20 cellular contexts compared by ENCODE assay signal in the genomic region with DNA sequence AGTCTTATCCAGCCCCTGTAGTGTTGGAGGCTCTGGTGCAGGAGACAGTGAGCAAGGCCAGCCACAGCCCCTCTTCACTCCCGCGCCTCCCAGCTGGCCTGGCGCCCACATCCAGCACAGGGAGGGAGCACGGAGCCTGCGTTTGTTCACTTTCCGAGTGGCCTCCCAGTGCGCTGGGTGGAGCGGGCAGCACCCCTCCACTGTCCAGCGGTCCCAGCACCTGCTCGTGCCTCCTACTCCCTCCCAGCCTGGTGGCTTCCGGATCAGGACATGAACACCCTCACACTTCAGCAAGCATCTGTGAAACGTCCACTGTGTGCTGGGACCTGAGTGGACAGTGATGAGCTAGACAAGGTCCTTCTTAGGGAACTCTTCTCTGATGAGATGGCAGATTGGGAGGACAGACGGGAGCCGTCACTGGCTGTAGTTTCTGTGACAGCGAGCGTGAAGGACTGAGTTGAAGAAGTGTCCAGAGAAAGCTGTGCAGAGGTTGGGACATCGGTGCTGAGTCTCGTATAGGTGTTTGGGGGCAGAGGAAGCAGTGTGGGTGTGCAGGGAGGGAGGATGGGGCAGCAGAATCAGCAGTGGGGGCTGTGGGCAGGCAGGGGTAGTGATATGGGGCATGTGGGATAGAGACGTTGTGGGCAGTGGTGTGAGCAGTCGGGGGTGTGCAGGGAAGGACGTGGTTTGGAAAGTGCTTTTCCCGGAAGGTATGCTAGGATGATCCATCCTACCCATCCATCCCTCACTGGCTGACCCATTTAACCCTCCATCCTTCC.
DNase-seq lines count a peak whose midpoint lies in the region; ATAC-seq and TF ChIP-seq lines count a peak whose summit lies in the region.
"Had no signal": no experiment of that assay in that cellular context is flagged by ENCODE, and none has a peak within 500 bp of the region (broad histone marks: within the 10 kb centered on the region; RNA-seq: fewer than 3 reads in every experiment).

No MANE protein-coding gene starts in this region.

- ATAC-seq in Right ventricle myocardium inferior, result no peak
- no peak for ATAC-seq in left ventricle myocardium superior
- no peak for ATAC-seq in T-helper 17 cell
- ATAC-seq: effector memory CD8-positive, alpha-beta T cell; left lung; stimulated activated memory B cell treated with anti-CD40 and anti-IgM and Interleukin-4, amounts not matched to agents 10 μg/mL and 1 μg/mL and 100 μg/mL, for 72 hours had no signal

- no peaks in the 10 kb centered on the region for H3K9me3 Mint-ChIP-seq in MCF 10A (ENCODE audit: unreplicated experiment)
- H3K9me3 Mint-ChIP-seq: effector memory CD8-positive, alpha-beta T cell had no signal

- H3K4me1 Mint-ChIP-seq in T-helper 17 cell, result peaks cover 19% of the 10 kb centered on the region
- no peaks in the 10 kb centered on the region for H3K4me1 Mint-ChIP-seq in MCF 10A (ENCODE audit: insufficient read depth, unreplicated experiment)
- H3K4me1 Mint-ChIP-seq: mesothelial cell of epicardium had no signal

- peak; percentile 51 for DNase-seq in Right ventricle myocardium inferior (ENCODE audit: missing footprints)
- no peak for DNase-seq in left ventricle myocardium superior
- DNase-seq in fibroblast of pulmonary artery (ENCODE audit: low read depth), result peak; percentile 20
- peak; percentile 77 for DNase-seq in posterior vena cava (ENCODE audit: low spot score)
- no peak for DNase-seq in T-helper 17 cell
- DNase-seq in MCF 10A (ENCODE audit: unreplicated experiment), result no peak
- no peak for DNase-seq in NOMO-1 treated with dmso at 0.1 percent for 144 hours (lab: John Stamatoyannopoulos, UW; ENCODE audit: unreplicated experiment)
- DNase-seq: activated CD8-positive, alpha-beta memory T cell treated with anti-CD3 and anti-CD28 coated beads, Interleukin-2, amount 50 U/mL, for 4 hours; central memory CD4-positive, alpha-beta T cell; DMS 273 treated with DMSO at 0.1 percent for 48 hours; effector memory CD8-positive, alpha-beta T cell; glutamatergic neuron; NCI-H1048; NCI-H446; NCI-H82; T1000 had no signal

- H3K27ac Mint-ChIP-seq in T-helper 17 cell (no peak overlapping the region), MCF 10A (ENCODE audit: low read depth, unreplicated experiment) (no peak overlapping the region)
- H3K27ac Mint-ChIP-seq: mesothelial cell of epicardium; stimulated activated memory B cell treated with anti-CD40 and anti-IgM and Interleukin-4, amounts not matched to agents 10 μg/mL and 1 μg/mL and 100 μg/mL, for 72 hours had no signal

- intact Hi-C loops in Right ventricle myocardium inferior (cut with DNase I) (no loop called here), left ventricle myocardium superior (cut with micrococcal nuclease) (no loop called here), posterior vena cava (cut with DNase I) (no loop called here), MCF 10A (cut with micrococcal nuclease) (no loop called here)

- no peak overlapping the region for H3K4me3 ChIP-seq in fibroblast of pulmonary artery (replicated peaks; ENCODE audit: low read depth, low read length)
- H3K4me3 ChIP-seq: left lung had no signal

- H3K27me3 Mint-ChIP-seq in T-helper 17 cell, result no peaks in the 10 kb centered on the region
- no peaks in the 10 kb centered on the region for H3K27me3 Mint-ChIP-seq in MCF 10A (ENCODE audit: insufficient read depth, unreplicated experiment)
- H3K27me3 Mint-ChIP-seq: effector memory CD8-positive, alpha-beta T cell; stimulated activated memory B cell treated with anti-CD40 and anti-IgM and Interleukin-4, amounts not matched to agents 10 μg/mL and 1 μg/mL and 100 μg/mL, for 72 hours had no signal

- H3K36me3 Mint-ChIP-seq in T-helper 17 cell (ENCODE audit: low read depth), result peaks cover 4% of the 10 kb centered on the region
- H3K36me3 Mint-ChIP-seq in MCF 10A (ENCODE audit: insufficient read depth, unreplicated experiment), result peaks cover 17% of the 10 kb centered on the region

- POLR2A ChIA-PET in MCF 10A (lab: Yijun Ruan, JAX), result no interaction called here

- TF ChIP-seq CTCF in fibroblast of pulmonary artery (IDR thresholded peaks at IDR 0.05; ENCODE audit: low read length, missing control alignments) (no peak), MCF 10A (IDR thresholded peaks at IDR 0.05; ENCODE audit: unreplicated experiment) (no peak)

- no peaks in the 10 kb centered on the region for H3K9me3 ChIP-seq in T-helper 17 cell (ENCODE audit: control insufficient read depth, low read length, poor library complexity, severe bottlenecking)
- H3K9me3 ChIP-seq: left lung, neutrophil had no signal

- CTCF ChIA-PET in MCF 10A (lab: Yijun Ruan, JAX), result interaction anchor here (0.8 kb wide), 1 partner anchor 55 kb away, joined by 3 read pairs; no protein-coding TSS in a partner anchor

- no TSS peak for BruUV-seq in MCF 10A (replicated peaks; lab: Mats Ljungman, UMichigan)

- H3K4me3 Mint-ChIP-seq in T-helper 17 cell (no peak overlapping the region), MCF 10A (ENCODE audit: unreplicated experiment) (no peak overlapping the region)
- H3K4me3 Mint-ChIP-seq: effector memory CD8-positive, alpha-beta T cell; mesothelial cell of epicardium; stimulated activated memory B cell treated with anti-CD40 and anti-IgM and Interleukin-4, amounts not matched to agents 10 μg/mL and 1 μg/mL and 100 μg/mL, for 72 hours had no signal

Comparison
In these comparisons a context has a peak if more than half of its experiments do, and no peak if none do; other contexts are left out.
1. DNase-seq: peak in Right ventricle myocardium inferior (single experiment), fibroblast of pulmonary artery (single experiment) and posterior vena cava (single experiment); none in left ventricle myocardium superior (single experiment), T-helper 17 cell (0 of 3), MCF 10A (single experiment) and NOMO-1 treated with dmso at 0.1 percent for 144 hours (single experiment).